Comparison of ENCODE assay signal across 28 cellular contexts in genomic region chr5:142669479-142669878, GRCh38. TPM values are rescaled to one million over a fixed set of nuclear protein-coding genes. Genes with fewer than 3 reads are reported as not detected.
A peak's percentile ranks its signal among the peaks of the same experiment; 100 is the strongest.
DNase-seq lines count a peak whose midpoint lies in the region; ATAC-seq and TF ChIP-seq lines count a peak whose summit lies in the region.
"Had no signal": no experiment of that assay in that cellular context is flagged by ENCODE, and none has a peak within 500 bp of the region (broad histone marks: within the 10 kb centered on the region; RNA-seq: fewer than 3 reads in every experiment).

No MANE protein-coding gene starts in this region.

- H3K4me3 Mint-ChIP-seq in activated T-cell treated with anti-CD3 and anti-CD28 coated beads, Interleukin-2, amount 50 U/mL, for 4 hours: no peak overlapping the region
- H3K4me3 Mint-ChIP-seq: activated CD4-positive, alpha-beta T cell treated with anti-CD3 and anti-CD28 coated beads, Interleukin-2, amount 10 ng/mL, durations not matched to agents 24 days and 14 days; activated T-cell treated with anti-CD3 and anti-CD28 coated beads, Interleukin-2, amount 50 U/mL, for 24 hours; CD8-positive, alpha-beta memory T cell had no signal

- peaks cover 8% of the 10 kb centered on the region for H3K27me3 Mint-ChIP-seq in activated T-cell treated with anti-CD3 and anti-CD28 coated beads, Interleukin-2, amount 50 U/mL, for 4 hours (ENCODE audit: low read depth)
- H3K27me3 Mint-ChIP-seq: activated T-cell treated with anti-CD3 and anti-CD28 coated beads, Interleukin-2, amount 50 U/mL, for 24 hours had no signal

- H3K9me3 Mint-ChIP-seq in activated T-cell treated with anti-CD3 and anti-CD28 coated beads, Interleukin-2, amount 50 U/mL, for 4 hours: no peaks in the 10 kb centered on the region
- H3K9me3 Mint-ChIP-seq: activated CD4-positive, alpha-beta T cell treated with anti-CD3 and anti-CD28 coated beads, Interleukin-2, amount 10 ng/mL, durations not matched to agents 24 days and 14 days; activated T-cell treated with anti-CD3 and anti-CD28 coated beads, Interleukin-2, amount 50 U/mL, for 24 hours; CD8-positive, alpha-beta memory T cell had no signal

- no peak for TF ChIP-seq CTCF in foreskin fibroblast (IDR thresholded peaks at IDR 0.05; ENCODE audit: low read depth, low read length)

- H3K27me3 ChIP-seq in subcutaneous abdominal adipose tissue (ENCODE audit: control insufficient read depth in 5 of 5, insufficient read depth in 4 of 5, low read length in 5 of 5): no peaks in the 10 kb centered on the region
- H3K27me3 ChIP-seq: BE2C, body of pancreas, upper lobe of left lung had no signal

- ATAC-seq in GM18867 (IDR thresholded peaks at IDR 0.05; ENCODE audit: unreplicated experiment): no peak
- no peak for ATAC-seq in HG02610 (IDR thresholded peaks at IDR 0.05; ENCODE audit: unreplicated experiment)
- ATAC-seq in activated T-cell treated with anti-CD3 and anti-CD28 coated beads, Interleukin-2, amount 50 U/mL, for 4 hours: no peak
- ATAC-seq: body of pancreas had no signal

- no peaks in the 10 kb centered on the region for H3K36me3 ChIP-seq in subcutaneous abdominal adipose tissue (ENCODE audit: control insufficient read depth in 5 of 5, insufficient read depth in 5 of 5, low read length in 5 of 5)
- H3K36me3 ChIP-seq: BE2C, upper lobe of left lung had no signal

- peak overlapping the region in 1 of 5 donors; percentile 29 for H3K9ac ChIP-seq in subcutaneous abdominal adipose tissue (ENCODE audit: low read length in 5 of 5)
- H3K9ac ChIP-seq: parathyroid adenoma had no signal

- H3K4me1 ChIP-seq in subcutaneous abdominal adipose tissue (ENCODE audit: control insufficient read depth in 5 of 5, insufficient read depth in 5 of 5, low read length in 5 of 5): peaks cover 2 to 59% (median 39%) of the 10 kb centered on the region in 5 donors
- H3K4me1 ChIP-seq: BE2C, body of pancreas, parathyroid adenoma, upper lobe of left lung had no signal

- no peaks in the 10 kb centered on the region for H3K9me3 ChIP-seq in subcutaneous abdominal adipose tissue (ENCODE audit: control insufficient read depth in 5 of 5, low read length in 5 of 5)
- H3K9me3 ChIP-seq: BE2C, body of pancreas, upper lobe of left lung had no signal

- no peaks in the 10 kb centered on the region for H3K4me1 Mint-ChIP-seq in activated T-cell treated with anti-CD3 and anti-CD28 coated beads, Interleukin-2, amount 50 U/mL, for 4 hours (ENCODE audit: low read depth)
- H3K4me1 Mint-ChIP-seq: activated CD4-positive, alpha-beta T cell treated with anti-CD3 and anti-CD28 coated beads, Interleukin-2, amount 10 ng/mL, durations not matched to agents 24 days and 14 days; CD8-positive, alpha-beta memory T cell had no signal

- no peaks in the 10 kb centered on the region for H3K36me3 Mint-ChIP-seq in activated T-cell treated with anti-CD3 and anti-CD28 coated beads, Interleukin-2, amount 50 U/mL, for 4 hours (ENCODE audit: insufficient read depth)
- H3K36me3 Mint-ChIP-seq: CD8-positive, alpha-beta memory T cell had no signal

- H3K4me3 ChIP-seq in foreskin fibroblast (ENCODE audit: low read depth in 1 of 2, low read length in 2 of 2) (no peak overlapping the region), subcutaneous abdominal adipose tissue (ENCODE audit: low read depth in 1 of 5, low read length in 5 of 5) (no peak overlapping the region)
- H3K4me3 ChIP-seq: body of pancreas, upper lobe of left lung had no signal

- H3K27ac ChIP-seq in subcutaneous abdominal adipose tissue (ENCODE audit: low read depth, low read length): peak overlapping the region; percentile 70
- H3K27ac ChIP-seq: body of pancreas, parathyroid adenoma, upper lobe of left lung, VCaP had no signal

- DNase-seq in SHP77 (lab: John Stamatoyannopoulos, UW) (peak; percentile 15 to 40), SHP77 treated with DMSO at 0.1 percent for 48 hours (lab: John Stamatoyannopoulos, UW) (no peak), NCI-H1694 treated with DMSO at 0.1 percent for 48 hours (lab: John Stamatoyannopoulos, UW) (peak; percentile 33), foreskin fibroblast (peak; percentile 56 to 74)
- DNase-seq in activated T-cell treated with anti-CD3 and anti-CD28 coated beads, Interleukin-2, amount 50 U/mL, for 4 hours: no peak
- DNase-seq: ACHN; activated CD4-positive, alpha-beta T cell treated with anti-CD3 and anti-CD28 coated beads, Interleukin-2, amount 10 ng/mL, durations not matched to agents 24 days and 14 days; activated naive CD4-positive, alpha-beta T cell treated with Interleukin-2 at 50 U/mL for 16 hours; activated T-cell treated with anti-CD3 and anti-CD28 coated beads, Interleukin-2, amount 50 U/mL, for 24 hours; BE2C; CD8-positive, alpha-beta memory T cell; DMS153; H7; kidney glomerular epithelial cell; NCI-H187; NCI-H226; NCI-H774; stimulated activated CD4-positive, alpha-beta T cell treated with anti-CD3 and anti-CD28 coated beads, Interleukin-4, amount 100 ng/mL, for 1 hour; upper lobe of left lung had no signal

RNA-seq across cellular contexts. Expression of gene FGF1, which starts 16.4 kb away (rescaled TPM):
- total RNA-seq in activated T-cell treated with anti-CD3 and anti-CD28 coated beads, Interleukin-2, amount 50 U/mL, for 4 hours: not detected
- total RNA-seq: activated CD4-positive, alpha-beta T cell treated with anti-CD3 and anti-CD28 coated beads, Interleukin-2, amount 10 ng/mL, durations not matched to agents 24 days and 14 days; activated CD8-positive, alpha-beta memory T cell treated with anti-CD3 and anti-CD28 coated beads for 36 hours; CD8-positive, alpha-beta memory T cell; endothelial cell of umbilical vein; OCI-LY7 had no signal

Comparison
In these comparisons a context has a peak if more than half of its experiments do, and no peak if none do; other contexts are left out.
1. DNase-seq: peak in SHP77 (2 of 2), NCI-H1694 treated with DMSO at 0.1 percent for 48 hours (single experiment) and foreskin fibroblast (2 of 2); none in SHP77 treated with DMSO at 0.1 percent for 48 hours (single experiment) and activated T-cell treated with anti-CD3 and anti-CD28 coated beads, Interleukin-2, amount 50 U/mL, for 4 hours (single experiment).